In genomic region chr21:45420061-45420521, GRCh38 we compare ENCODE assay signal across 1 cellular context.
TF ChIP-seq lines count a peak whose summit lies in the region.

No MANE protein-coding gene starts in this region.

TF ChIP-seq in Ishikawa, 13 proteins besides CTCF, POLR2A, EP300 and RAD21 (continued from another document):
- TF ChIP-seq REST (IDR thresholded peaks at IDR 0.05; ENCODE audit: low read depth) (no peak), ZBTB7A (IDR thresholded peaks at IDR 0.05; ENCODE audit: low read depth) (peak; percentile 92)
